In the genomic region with DNA sequence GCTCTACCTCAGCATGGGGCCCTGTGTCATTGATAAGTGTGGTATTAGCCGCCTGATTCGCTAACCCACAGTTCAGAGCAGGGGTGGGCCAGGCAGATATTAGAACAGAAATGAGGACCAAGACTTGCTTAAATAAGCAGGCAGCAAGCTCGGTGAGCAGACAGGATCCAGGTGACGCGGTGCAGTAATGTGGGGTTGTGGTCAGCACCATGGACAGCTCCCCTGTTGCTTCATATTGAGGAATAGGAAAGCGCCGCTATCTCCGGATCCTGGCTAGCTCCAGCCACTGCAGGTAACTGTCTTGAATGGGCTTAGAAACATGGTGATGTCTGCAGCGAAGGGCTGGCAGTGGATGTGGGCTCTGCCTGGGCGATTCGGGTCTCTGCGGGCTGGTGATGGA, we compare ENCODE assay signal across 9 cellular contexts. TPM values are rescaled to one million over a fixed set of nuclear protein-coding genes. Genes with fewer than 3 reads are reported as not detected.
DNase-seq lines count a peak whose midpoint lies in the region; ATAC-seq and TF ChIP-seq lines count a peak whose summit lies in the region.
"Had no signal": no experiment of that assay in that cellular context is flagged by ENCODE, and none has a peak within 500 bp of the region (broad histone marks: within the 10 kb centered on the region; RNA-seq: fewer than 3 reads in every experiment).

No MANE protein-coding gene starts in this region.

- no peak overlapping the region for H3K4me3 Mint-ChIP-seq in activated CD4-positive, alpha-beta T cell treated with anti-CD3 and anti-CD28 coated beads for 36 hours
- no peak overlapping the region for H3K4me3 Mint-ChIP-seq in natural killer cell treated with Interleukin-12 subunit alpha and Interleukin-12 subunit beta and Interleukin-15 and Interleukin-18, amount 100 ng/mL, for 72 hours

- POLR2A ChIA-PET in HEK293T (lab: Yijun Ruan, JAX) = no interaction called here
- POLR2A ChIA-PET in activated CD4-positive, alpha-beta T cell treated with anti-CD3 and anti-CD28 coated beads for 36 hours (lab: Charles Lee) = no interaction called here

- no peaks in the 10 kb centered on the region for H3K4me1 Mint-ChIP-seq in activated CD4-positive, alpha-beta T cell treated with anti-CD3 and anti-CD28 coated beads for 36 hours
- H3K4me1 Mint-ChIP-seq in natural killer cell treated with Interleukin-12 subunit alpha and Interleukin-12 subunit beta and Interleukin-15 and Interleukin-18, amount 100 ng/mL, for 72 hours (ENCODE audit: low read depth in 2 of 2) = no peaks in the 10 kb centered on the region

- CTCF ChIA-PET in HEK293T (lab: Yijun Ruan, JAX) = no interaction called here
- CTCF ChIA-PET in activated CD4-positive, alpha-beta T cell treated with anti-CD3 and anti-CD28 coated beads for 36 hours (lab: Charles Lee) = no interaction called here

- no peak for ATAC-seq in activated CD4-positive, alpha-beta T cell treated with anti-CD3 and anti-CD28 coated beads for 36 hours
- no peak for ATAC-seq in natural killer cell treated with Interleukin-12 subunit alpha and Interleukin-12 subunit beta and Interleukin-15 and Interleukin-18, amount 100 ng/mL, for 72 hours
- ATAC-seq in HG03354 (IDR thresholded peaks at IDR 0.05; ENCODE audit: poor library complexity, severe bottlenecking, unreplicated experiment) (no peak), GM21619 (IDR thresholded peaks at IDR 0.05; ENCODE audit: unreplicated experiment) (no peak)

- no peak overlapping the region for H3K27ac Mint-ChIP-seq in activated CD4-positive, alpha-beta T cell treated with anti-CD3 and anti-CD28 coated beads for 36 hours
- H3K27ac Mint-ChIP-seq in natural killer cell treated with Interleukin-12 subunit alpha and Interleukin-12 subunit beta and Interleukin-15 and Interleukin-18, amount 100 ng/mL, for 72 hours = no peak overlapping the region

- DNase-seq in A172 (ENCODE audit: low spot score) = peak; percentile 14
- peak; percentile 75 for DNase-seq in HEK293T (ENCODE audit: extremely low spot score)
- DNase-seq in activated CD4-positive, alpha-beta T cell treated with anti-CD3 and anti-CD28 coated beads for 36 hours = peak; percentile 73
- DNase-seq in epidermal melanocyte (ENCODE audit: insufficient read length, low spot score) = peak; percentile 36
- DNase-seq in natural killer cell treated with Interleukin-12 subunit alpha and Interleukin-12 subunit beta and Interleukin-15 and Interleukin-18, amount 100 ng/mL, for 72 hours (ENCODE audit: low spot score) = peak; percentile 64
- no peak for DNase-seq in NCI-H524 treated with DMSO at 0.1 percent for 48 hours (lab: John Stamatoyannopoulos, UW)

- no peaks in the 10 kb centered on the region for H3K9me3 Mint-ChIP-seq in activated CD4-positive, alpha-beta T cell treated with anti-CD3 and anti-CD28 coated beads for 36 hours (ENCODE audit: low read depth)
- H3K9me3 Mint-ChIP-seq in natural killer cell treated with Interleukin-12 subunit alpha and Interleukin-12 subunit beta and Interleukin-15 and Interleukin-18, amount 100 ng/mL, for 72 hours = no peaks in the 10 kb centered on the region

- no peaks in the 10 kb centered on the region for H3K36me3 Mint-ChIP-seq in activated CD4-positive, alpha-beta T cell treated with anti-CD3 and anti-CD28 coated beads for 36 hours (ENCODE audit: low read depth)
- H3K36me3 Mint-ChIP-seq in natural killer cell treated with Interleukin-12 subunit alpha and Interleukin-12 subunit beta and Interleukin-15 and Interleukin-18, amount 100 ng/mL, for 72 hours = no peaks in the 10 kb centered on the region

- intact Hi-C loops in activated CD4-positive, alpha-beta T cell treated with anti-CD3 and anti-CD28 coated beads for 36 hours (cut with DNase I, micrococcal nuclease) = no loop called here

- H3K27me3 Mint-ChIP-seq in activated CD4-positive, alpha-beta T cell treated with anti-CD3 and anti-CD28 coated beads for 36 hours = peaks cover 3% of the 10 kb centered on the region
- H3K27me3 Mint-ChIP-seq in natural killer cell treated with Interleukin-12 subunit alpha and Interleukin-12 subunit beta and Interleukin-15 and Interleukin-18, amount 100 ng/mL, for 72 hours = peaks cover 3 to 15% of the 10 kb centered on the region in 2 donors

TF ChIP-seq in HEK293T, 16 proteins besides CTCF, POLR2A, EP300 and RAD21:
- TF ChIP-seq BHLHE40 (IDR thresholded peaks at IDR 0.05; ENCODE audit: borderline replicate concordance) = no peak
- no peak for TF ChIP-seq ELF4 (IDR thresholded peaks at IDR 0.05)
- no peak for TF ChIP-seq L3MBTL2 (conservative IDR thresholded peaks at IDR 0.05)
- no peak for TF ChIP-seq NFRKB (IDR thresholded peaks at IDR 0.05)
- no peak for TF ChIP-seq SUZ12 (IDR thresholded peaks at IDR 0.05)
- no peak for TF ChIP-seq ZNF384 (IDR thresholded peaks at IDR 0.05)
- no peak for TF ChIP-seq FOXM1 (IDR thresholded peaks at IDR 0.05; ENCODE audit: borderline replicate concordance)
- no peak for TF ChIP-seq HDGF (IDR thresholded peaks at IDR 0.05; ENCODE audit: borderline replicate concordance)
- TF ChIP-seq, protein P1, sequence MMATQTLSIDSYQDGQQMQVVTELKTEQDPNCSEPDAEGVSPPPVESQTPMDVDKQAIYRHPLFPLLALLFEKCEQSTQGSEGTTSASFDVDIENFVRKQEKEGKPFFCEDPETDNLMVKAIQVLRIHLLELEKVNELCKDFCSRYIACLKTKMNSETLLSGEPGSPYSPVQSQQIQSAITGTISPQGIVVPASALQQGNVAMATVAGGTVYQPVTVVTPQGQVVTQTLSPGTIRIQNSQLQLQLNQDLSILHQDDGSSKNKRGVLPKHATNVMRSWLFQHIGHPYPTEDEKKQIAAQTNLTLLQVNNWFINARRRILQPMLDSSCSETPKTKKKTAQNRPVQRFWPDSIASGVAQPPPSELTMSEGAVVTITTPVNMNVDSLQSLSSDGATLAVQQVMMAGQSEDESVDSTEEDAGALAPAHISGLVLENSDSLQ (IDR thresholded peaks at IDR 0.05) = no peak

RNA-seq across cellular contexts. Expression of gene GPR26, which starts 51.3 kb away (rescaled TPM):
- total RNA-seq in A172 (2014; rRNA removed; shearing (Covaris generic)) = not detected in 2 replicates
- total RNA-seq in activated CD4-positive, alpha-beta T cell treated with anti-CD3 and anti-CD28 coated beads for 36 hours = not detected
- total RNA-seq in natural killer cell treated with Interleukin-12 subunit alpha and Interleukin-12 subunit beta and Interleukin-15 and Interleukin-18, amount 100 ng/mL, for 72 hours = not detected
- total RNA-seq: pulmonary artery endothelial cell had no signal
